Comparison of ENCODE assay signal across 1 cellular context in the genomic region with DNA sequence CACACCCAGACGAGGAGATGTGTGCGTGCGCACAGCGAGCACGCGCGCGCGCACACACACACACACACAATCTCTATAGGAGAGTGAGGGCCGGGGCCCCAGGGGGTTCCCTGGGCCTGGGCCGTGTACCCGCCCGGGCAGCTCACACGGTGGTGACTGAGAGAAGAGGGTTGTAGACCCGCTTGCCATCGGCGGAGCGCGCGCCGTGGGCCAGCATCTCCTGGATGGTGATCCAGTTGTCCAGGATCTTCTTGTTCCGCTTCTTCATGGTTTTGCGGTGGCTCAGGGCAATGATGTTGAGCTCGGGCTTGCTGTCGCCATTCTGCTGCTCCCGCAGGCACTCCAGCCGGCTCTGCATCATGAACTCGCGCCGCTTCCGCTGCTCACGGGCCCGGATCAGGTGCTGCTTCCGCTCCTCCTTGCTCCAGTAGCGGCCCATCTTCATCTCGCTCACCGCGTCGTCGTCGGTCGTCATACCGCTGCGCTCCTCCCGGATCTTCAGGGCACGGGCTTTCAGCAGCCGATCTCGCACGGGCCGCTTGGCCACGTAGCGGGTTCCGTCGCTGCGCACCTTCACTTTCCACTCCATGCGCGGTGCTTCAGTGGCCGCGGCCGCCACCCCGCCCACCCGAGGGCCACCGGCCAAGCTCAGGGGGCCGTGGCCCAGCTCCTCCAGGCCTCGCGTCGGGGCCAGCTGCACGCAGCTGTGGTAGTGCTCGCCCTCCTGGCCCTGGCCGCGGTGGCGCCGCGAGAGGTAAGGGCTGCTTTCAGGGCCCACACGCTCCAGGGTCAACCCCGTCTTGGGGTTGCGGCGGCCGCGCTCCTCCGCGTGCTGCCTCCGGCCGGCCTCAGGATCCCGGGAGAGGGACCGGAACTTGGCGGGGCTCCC.
TF ChIP-seq lines count a peak whose summit lies in the region.

No MANE protein-coding gene starts in this region.

TF ChIP-seq in GM23338, 12 proteins besides CTCF, POLR2A, EP300 and RAD21 (continued from another document):
- TF ChIP-seq, protein P1, sequence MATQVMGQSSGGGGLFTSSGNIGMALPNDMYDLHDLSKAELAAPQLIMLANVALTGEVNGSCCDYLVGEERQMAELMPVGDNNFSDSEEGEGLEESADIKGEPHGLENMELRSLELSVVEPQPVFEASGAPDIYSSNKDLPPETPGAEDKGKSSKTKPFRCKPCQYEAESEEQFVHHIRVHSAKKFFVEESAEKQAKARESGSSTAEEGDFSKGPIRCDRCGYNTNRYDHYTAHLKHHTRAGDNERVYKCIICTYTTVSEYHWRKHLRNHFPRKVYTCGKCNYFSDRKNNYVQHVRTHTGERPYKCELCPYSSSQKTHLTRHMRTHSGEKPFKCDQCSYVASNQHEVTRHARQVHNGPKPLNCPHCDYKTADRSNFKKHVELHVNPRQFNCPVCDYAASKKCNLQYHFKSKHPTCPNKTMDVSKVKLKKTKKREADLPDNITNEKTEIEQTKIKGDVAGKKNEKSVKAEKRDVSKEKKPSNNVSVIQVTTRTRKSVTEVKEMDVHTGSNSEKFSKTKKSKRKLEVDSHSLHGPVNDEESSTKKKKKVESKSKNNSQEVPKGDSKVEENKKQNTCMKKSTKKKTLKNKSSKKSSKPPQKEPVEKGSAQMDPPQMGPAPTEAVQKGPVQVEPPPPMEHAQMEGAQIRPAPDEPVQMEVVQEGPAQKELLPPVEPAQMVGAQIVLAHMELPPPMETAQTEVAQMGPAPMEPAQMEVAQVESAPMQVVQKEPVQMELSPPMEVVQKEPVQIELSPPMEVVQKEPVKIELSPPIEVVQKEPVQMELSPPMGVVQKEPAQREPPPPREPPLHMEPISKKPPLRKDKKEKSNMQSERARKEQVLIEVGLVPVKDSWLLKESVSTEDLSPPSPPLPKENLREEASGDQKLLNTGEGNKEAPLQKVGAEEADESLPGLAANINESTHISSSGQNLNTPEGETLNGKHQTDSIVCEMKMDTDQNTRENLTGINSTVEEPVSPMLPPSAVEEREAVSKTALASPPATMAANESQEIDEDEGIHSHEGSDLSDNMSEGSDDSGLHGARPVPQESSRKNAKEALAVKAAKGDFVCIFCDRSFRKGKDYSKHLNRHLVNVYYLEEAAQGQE (IDR thresholded peaks at IDR 0.05; ENCODE audit: unreplicated experiment), result no peak
- no peak for TF ChIP-seq JUNB (IDR thresholded peaks at IDR 0.05; ENCODE audit: unreplicated experiment)
- no peak for TF ChIP-seq STAT1 (IDR thresholded peaks at IDR 0.05; ENCODE audit: unreplicated experiment)
TF ChIP-seq in GM23338: peak in this region for 0.
